In the genomic region with DNA sequence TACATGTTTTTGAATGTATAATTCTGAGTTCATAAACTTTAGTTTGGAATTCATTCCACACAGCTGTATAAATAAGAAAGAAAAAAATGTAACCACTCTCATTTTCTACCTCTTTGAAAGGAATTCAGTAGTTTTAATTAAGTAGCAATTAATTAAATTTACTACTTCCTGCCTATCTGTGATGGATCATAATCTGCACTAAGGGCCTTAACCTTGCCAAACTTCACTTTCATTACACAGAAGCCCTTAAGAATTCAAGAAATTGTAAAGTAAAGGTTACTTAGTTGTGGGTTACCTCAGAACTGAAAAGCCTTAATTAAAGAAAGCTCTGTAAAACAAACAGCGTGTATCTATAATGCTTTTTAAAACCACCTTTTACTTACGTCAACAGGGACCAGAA, we compare ENCODE assay signal across 26 cellular contexts.
DNase-seq lines count a peak whose midpoint lies in the region; ATAC-seq, FAIRE-seq and TF ChIP-seq lines count a peak whose summit lies in the region.
"Had no signal": no experiment of that assay in that cellular context is flagged by ENCODE, and none has a peak within 500 bp of the region (broad histone marks: within the 10 kb centered on the region; RNA-seq: fewer than 3 reads in every experiment).

No MANE protein-coding gene starts in this region.

- TF ChIP-seq RAD21 in SK-N-SH (IDR thresholded peaks at IDR 0.05; ENCODE audit: low read length) = no peak

- no peaks in the 10 kb centered on the region for H3K4me1 Mint-ChIP-seq in stimulated activated effector memory CD8-positive, alpha-beta T cell treated with anti-CD3 and anti-CD28 coated beads, Interleukin-12 subunit alpha, Interleukin-12 subunit beta, amount 100 ng/mL, for 72 hours

- H4K20me1 ChIP-seq in SK-N-SH (ENCODE audit: insufficient read depth) = no peaks in the 10 kb centered on the region
- H4K20me1 ChIP-seq: BLaER1 had no signal

- H3K9ac ChIP-seq in SK-N-SH = no peak overlapping the region
- no peak overlapping the region for H3K9ac ChIP-seq in SK-N-MC (ENCODE audit: insufficient read length)
- H3K9ac ChIP-seq: BLaER1 had no signal

- H3K4me1 ChIP-seq in SK-N-SH (ENCODE audit: control insufficient read depth in 1 of 2, insufficient read depth in 2 of 2, low read depth in 1 of 2, low read length in 1 of 2) = 0 out of 4 replicates have a peak, but pooled peaks cover 0 to 5% of the 10 kb centered on the region in 2 experiments
- H3K4me1 ChIP-seq: BLaER1 had no signal

- H3K36me3 ChIP-seq in SK-N-SH (replicated peaks in 1 of 2; ENCODE audit: control insufficient read depth in 1 of 2, insufficient read depth in 2 of 2, low read length in 1 of 2) = peaks cover 41 to 47% of the 10 kb centered on the region in 2 experiments
- H3K36me3 ChIP-seq in SK-N-MC (ENCODE audit: insufficient read depth, low read length) = peaks cover 34% of the 10 kb centered on the region

- FAIRE-seq in islet of Langerhans (lab: Jason Lieb, UNC) = peak; percentile 30
- FAIRE-seq: D721Med, GM19239, HTR-8/SVneo, K562, RCC 7860 had no signal

- TF ChIP-seq CTCF in SK-N-SH (IDR thresholded peaks at IDR 0.05) = no peak

- H3K27ac ChIP-seq in SK-N-SH (ENCODE audit: low read depth in 2 of 2, low read length in 1 of 2) (no peak overlapping the region), SK-N-MC (peak overlapping the region; percentile 21; the same call in 1 of the 2 replicates)
- H3K27ac ChIP-seq: 22Rv1, BLaER1 had no signal

- H2AFZ ChIP-seq in SK-N-SH (ENCODE audit: low read depth) = no peak overlapping the region

- ATAC-seq in SK-N-SH treated with all-trans-retinoic acid at 6 μM for 48 hours = no peak
- no peak for ATAC-seq in stimulated activated effector memory CD8-positive, alpha-beta T cell treated with anti-CD3 and anti-CD28 coated beads, Interleukin-12 subunit alpha, Interleukin-12 subunit beta, amount 100 ng/mL, for 72 hours
- ATAC-seq: K562 had no signal

- H3K27ac Mint-ChIP-seq in stimulated activated effector memory CD8-positive, alpha-beta T cell treated with anti-CD3 and anti-CD28 coated beads, Interleukin-12 subunit alpha, Interleukin-12 subunit beta, amount 100 ng/mL, for 72 hours = peak overlapping the region; percentile 45
- H3K27ac Mint-ChIP-seq: CD4-positive, alpha-beta T cell had no signal

- TF ChIP-seq EP300 in SK-N-SH (IDR thresholded peaks at IDR 0.05; ENCODE audit: borderline replicate concordance in 1 of 2, low read depth in 1 of 2, low read length in 1 of 2) = no peak

- no peaks in the 10 kb centered on the region for H3K27me3 ChIP-seq in SK-N-SH (ENCODE audit: insufficient read depth)
- H3K27me3 ChIP-seq: BLaER1 had no signal

- peaks cover 4% of the 10 kb centered on the region for H3F3A ChIP-seq in SK-N-SH (replicated peaks; ENCODE audit: insufficient read depth)

- no peak for TF ChIP-seq POLR2A in erythroblast (IDR thresholded peaks at IDR 0.05; ENCODE audit: low read length)

- no peaks in the 10 kb centered on the region for H3K9me2 ChIP-seq in SK-N-SH

- WGBS in SK-N-SH (ENCODE audit: low lambda C conversion rate) = 97% methylated on average over 2 of the region's 2 CpGs

- H3K4me3 Mint-ChIP-seq in stimulated activated effector memory CD8-positive, alpha-beta T cell treated with anti-CD3 and anti-CD28 coated beads, Interleukin-12 subunit alpha, Interleukin-12 subunit beta, amount 100 ng/mL, for 72 hours = no peak overlapping the region
- H3K4me3 Mint-ChIP-seq: CD4-positive, alpha-beta T cell had no signal

- no peak overlapping the region for H3K4me2 ChIP-seq in SK-N-SH
- H3K4me2 ChIP-seq: BLaER1 had no signal

- H3K9me3 ChIP-seq in SK-N-SH = no peaks in the 10 kb centered on the region
- no peaks in the 10 kb centered on the region for H3K9me3 ChIP-seq in SK-N-MC (ENCODE audit: low read depth, low read length)
- H3K9me3 ChIP-seq: BLaER1 had no signal

- CTCF ChIA-PET in SK-N-SH (lab: Yijun Ruan, JAX) = interaction anchor here (1.0 kb wide), 1 partner anchor 203 kb away, joined by 3 read pairs; no protein-coding TSS in a partner anchor

- no peaks in the 10 kb centered on the region for H3K79me2 ChIP-seq in SK-N-SH (ENCODE audit: insufficient read depth)

- POLR2A ChIA-PET in SK-N-SH (lab: Yijun Ruan, JAX) = no interaction called here

- H3K36me3 Mint-ChIP-seq in stimulated activated effector memory CD8-positive, alpha-beta T cell treated with anti-CD3 and anti-CD28 coated beads, Interleukin-12 subunit alpha, Interleukin-12 subunit beta, amount 100 ng/mL, for 72 hours = peaks cover 100% of the 10 kb centered on the region

- DNase-seq in SK-N-SH (no peak), SK-N-MC (ENCODE audit: low read depth, low spot score) (no peak), NCI-H524 treated with DMSO at 0.1 percent for 48 hours (lab: John Stamatoyannopoulos, UW) (no peak), erythroblast (lab: John Stamatoyannopoulos, UW) (no peak)
- no peak for DNase-seq in stimulated activated effector memory CD8-positive, alpha-beta T cell treated with anti-CD3 and anti-CD28 coated beads, Interleukin-12 subunit alpha, Interleukin-12 subunit beta, amount 100 ng/mL, for 72 hours (ENCODE audit: low spot score in 2 of 2)
- DNase-seq: CD4-positive, alpha-beta T cell; H7; Kasumi-1; NCI-H1092 treated with DMSO at 0.1 percent for 48 hours; NCI-H1436; NCI-H187; NCI-H2081 treated with DMSO at 0.1 percent for 48 hours; NCI-H2171; NCI-H345; NCI-H524; NCI-H774; SIG-M5 had no signal

- H3K9me3 Mint-ChIP-seq in stimulated activated effector memory CD8-positive, alpha-beta T cell treated with anti-CD3 and anti-CD28 coated beads, Interleukin-12 subunit alpha, Interleukin-12 subunit beta, amount 100 ng/mL, for 72 hours = no peaks in the 10 kb centered on the region
- H3K9me3 Mint-ChIP-seq: CD4-positive, alpha-beta T cell had no signal

- no peak overlapping the region for H3K4me3 ChIP-seq in SK-N-SH (ENCODE audit: low read depth in 2 of 2, low read length in 1 of 2)
- no peak overlapping the region for H3K4me3 ChIP-seq in SK-N-MC
- H3K4me3 ChIP-seq: BLaER1, K562 had no signal

TF ChIP-seq in SK-N-SH treated with all-trans-retinoic acid at 6 μM for 48 hours, 23 proteins besides CTCF, POLR2A, EP300 and RAD21 (continues in another document):
- TF ChIP-seq, protein P1, sequence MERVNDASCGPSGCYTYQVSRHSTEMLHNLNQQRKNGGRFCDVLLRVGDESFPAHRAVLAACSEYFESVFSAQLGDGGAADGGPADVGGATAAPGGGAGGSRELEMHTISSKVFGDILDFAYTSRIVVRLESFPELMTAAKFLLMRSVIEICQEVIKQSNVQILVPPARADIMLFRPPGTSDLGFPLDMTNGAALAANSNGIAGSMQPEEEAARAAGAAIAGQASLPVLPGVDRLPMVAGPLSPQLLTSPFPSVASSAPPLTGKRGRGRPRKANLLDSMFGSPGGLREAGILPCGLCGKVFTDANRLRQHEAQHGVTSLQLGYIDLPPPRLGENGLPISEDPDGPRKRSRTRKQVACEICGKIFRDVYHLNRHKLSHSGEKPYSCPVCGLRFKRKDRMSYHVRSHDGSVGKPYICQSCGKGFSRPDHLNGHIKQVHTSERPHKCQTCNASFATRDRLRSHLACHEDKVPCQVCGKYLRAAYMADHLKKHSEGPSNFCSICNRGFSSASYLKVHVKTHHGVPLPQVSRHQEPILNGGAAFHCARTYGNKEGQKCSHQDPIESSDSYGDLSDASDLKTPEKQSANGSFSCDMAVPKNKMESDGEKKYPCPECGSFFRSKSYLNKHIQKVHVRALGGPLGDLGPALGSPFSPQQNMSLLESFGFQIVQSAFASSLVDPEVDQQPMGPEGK (CRISPR knock-in tag; IDR thresholded peaks at IDR 0.05; ENCODE audit: borderline replicate concordance) = no peak; the same call in 1 of the 2 replicates
- no peak for TF ChIP-seq PPARA (CRISPR knock-in tag; IDR thresholded peaks at IDR 0.05; ENCODE audit: borderline replicate concordance)
- no peak for TF ChIP-seq ARNTL (CRISPR knock-in tag; IDR thresholded peaks at IDR 0.05; ENCODE audit: borderline replicate concordance, low read depth)
- TF ChIP-seq SNAI2 (CRISPR knock-in tag; IDR thresholded peaks at IDR 0.05) = 0 out of 2 replicates have a peak, but pooled peaks have one; percentile 68
- TF ChIP-seq ZNF565 (CRISPR knock-in tag; conservative IDR thresholded peaks at IDR 0.05; ENCODE audit: low read depth) = no peak
- TF ChIP-seq ZC3H10 (CRISPR knock-in tag; IDR thresholded peaks at IDR 0.05) = no peak
- TF ChIP-seq OSR1 (CRISPR knock-in tag; IDR thresholded peaks at IDR 0.05) = no peak
- peak; percentile 91 for TF ChIP-seq ISL1 (CRISPR knock-in tag; IDR thresholded peaks at IDR 0.05)
- 0 out of 2 replicates have a peak, but pooled peaks have one; percentile 11 for TF ChIP-seq CSDC2 (CRISPR knock-in tag; IDR thresholded peaks at IDR 0.05)

TF ChIP-seq in SK-N-SH, 30 proteins besides CTCF, POLR2A, EP300 and RAD21 (continues in another document):
- TF ChIP-seq RXRA (IDR thresholded peaks at IDR 0.05; ENCODE audit: borderline replicate concordance, low read depth) (no peak), TEAD4 (IDR thresholded peaks at IDR 0.05; ENCODE audit: borderline replicate concordance, insufficient read depth) (no peak), GATA2 (CRISPR knock-in tag; IDR thresholded peaks at IDR 0.05) (no peak), IRF3 (IDR thresholded peaks at IDR 0.05; ENCODE audit: low read depth, low read length) (no peak), NRF1 (IDR thresholded peaks at IDR 0.05; ENCODE audit: low read depth, low read length) (no peak)
- TF ChIP-seq, protein P2, sequence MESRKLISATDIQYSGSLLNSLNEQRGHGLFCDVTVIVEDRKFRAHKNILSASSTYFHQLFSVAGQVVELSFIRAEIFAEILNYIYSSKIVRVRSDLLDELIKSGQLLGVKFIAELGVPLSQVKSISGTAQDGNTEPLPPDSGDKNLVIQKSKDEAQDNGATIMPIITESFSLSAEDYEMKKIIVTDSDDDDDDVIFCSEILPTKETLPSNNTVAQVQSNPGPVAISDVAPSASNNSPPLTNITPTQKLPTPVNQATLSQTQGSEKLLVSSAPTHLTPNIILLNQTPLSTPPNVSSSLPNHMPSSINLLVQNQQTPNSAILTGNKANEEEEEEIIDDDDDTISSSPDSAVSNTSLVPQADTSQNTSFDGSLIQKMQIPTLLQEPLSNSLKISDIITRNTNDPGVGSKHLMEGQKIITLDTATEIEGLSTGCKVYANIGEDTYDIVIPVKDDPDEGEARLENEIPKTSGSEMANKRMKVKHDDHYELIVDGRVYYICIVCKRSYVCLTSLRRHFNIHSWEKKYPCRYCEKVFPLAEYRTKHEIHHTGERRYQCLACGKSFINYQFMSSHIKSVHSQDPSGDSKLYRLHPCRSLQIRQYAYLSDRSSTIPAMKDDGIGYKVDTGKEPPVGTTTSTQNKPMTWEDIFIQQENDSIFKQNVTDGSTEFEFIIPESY (IDR thresholded peaks at IDR 0.05; ENCODE audit: borderline replicate concordance, low read depth) = no peak
